28 cellular contexts compared by ENCODE assay signal in genomic region chr12:1884651-1885050, GRCh38. TPM values are rescaled to one million over a fixed set of nuclear protein-coding genes. Genes with fewer than 3 reads are reported as not detected.
"Had no signal": no experiment of that assay in that cellular context is flagged by ENCODE, and none has a peak within 500 bp of the region (broad histone marks: within the 10 kb centered on the region; RNA-seq: fewer than 3 reads in every experiment).

No MANE protein-coding gene starts in this region.

- H3K79me2 ChIP-seq: parathyroid adenoma had no signal

- H2AFZ ChIP-seq: parathyroid adenoma had no signal

- H3K4me1 Mint-ChIP-seq: mesothelial cell of epicardium; naive B cell; neural crest cell; stimulated activated effector memory CD8-positive, alpha-beta T cell treated with anti-CD3 and anti-CD28 coated beads, Interleukin-12 subunit alpha, Interleukin-12 subunit beta, amount 100 ng/mL, for 72 hours had no signal

- ATAC-seq: esophagus mucosa; gastrocnemius medialis; left lung; mucosa of descending colon; natural killer cell treated with Interleukin-12 subunit alpha and Interleukin-12 subunit beta and Interleukin-15 and Interleukin-18, amount 100 ng/mL, for 72 hours; stimulated activated effector memory CD8-positive, alpha-beta T cell treated with anti-CD3 and anti-CD28 coated beads, Interleukin-12 subunit alpha, Interleukin-12 subunit beta, amount 100 ng/mL, for 72 hours had no signal

- H3K27me3 ChIP-seq: gastrocnemius medialis, sigmoid colon, thyroid gland had no signal

- H3K4me1 ChIP-seq: gastrocnemius medialis, left lung, parathyroid adenoma, sigmoid colon, thyroid gland had no signal

- H3K27ac ChIP-seq: dorsolateral prefrontal cortex, epithelial cell of prostate, gastrocnemius medialis, left lung, neutrophil, parathyroid adenoma, sigmoid colon, stomach, thyroid gland had no signal

- H3K4me3 Mint-ChIP-seq: endodermal cell; mesothelial cell of epicardium; naive B cell; natural killer cell treated with Interleukin-12 subunit alpha and Interleukin-12 subunit beta and Interleukin-15 and Interleukin-18, amount 100 ng/mL, for 72 hours; neural crest cell; stimulated activated effector memory CD8-positive, alpha-beta T cell treated with anti-CD3 and anti-CD28 coated beads, Interleukin-12 subunit alpha, Interleukin-12 subunit beta, amount 100 ng/mL, for 72 hours had no signal

- FAIRE-seq: keratinocyte had no signal

- H3K9me3 ChIP-seq: gastrocnemius medialis, left lung, mucosa of descending colon, neutrophil, sigmoid colon, thyroid gland had no signal

- H3K9me3 Mint-ChIP-seq: natural killer cell treated with Interleukin-12 subunit alpha and Interleukin-12 subunit beta and Interleukin-15 and Interleukin-18, amount 100 ng/mL, for 72 hours had no signal

- H3K36me3 ChIP-seq: gastrocnemius medialis, left lung, neutrophil, sigmoid colon, stomach, thyroid gland had no signal

- H3K27ac Mint-ChIP-seq: endodermal cell; mesothelial cell of epicardium; naive B cell; natural killer cell treated with Interleukin-12 subunit alpha and Interleukin-12 subunit beta and Interleukin-15 and Interleukin-18, amount 100 ng/mL, for 72 hours; progenitor cell of endocrine pancreas; stimulated activated effector memory CD8-positive, alpha-beta T cell treated with anti-CD3 and anti-CD28 coated beads, Interleukin-12 subunit alpha, Interleukin-12 subunit beta, amount 100 ng/mL, for 72 hours had no signal

- H3K9ac ChIP-seq: parathyroid adenoma had no signal

- H3K36me3 Mint-ChIP-seq: mesothelial cell of epicardium; natural killer cell treated with Interleukin-12 subunit alpha and Interleukin-12 subunit beta and Interleukin-15 and Interleukin-18, amount 100 ng/mL, for 72 hours; stimulated activated effector memory CD8-positive, alpha-beta T cell treated with anti-CD3 and anti-CD28 coated beads, Interleukin-12 subunit alpha, Interleukin-12 subunit beta, amount 100 ng/mL, for 72 hours had no signal

- H3K4me3 ChIP-seq: dorsolateral prefrontal cortex, gastrocnemius medialis, left lung, mucosa of descending colon, sigmoid colon, stomach, thyroid gland had no signal

- DNase-seq: dorsolateral prefrontal cortex; effector CD8-positive, alpha-beta T cell; foreskin fibroblast; gastrocnemius medialis; left lung; mesenchymal stem cell; mucosa of descending colon; naive B cell; sigmoid colon; stimulated activated CD4-positive, alpha-beta T cell treated with anti-CD3 and anti-CD28 coated beads, Interleukin-2, amount 100 ng/mL, for 24 hours; stimulated activated CD4-positive, alpha-beta T cell treated with anti-CD3 and anti-CD28 coated beads, Interleukin-4, amount 100 ng/mL, for 24 hours; stimulated activated naive CD4-positive, alpha-beta T cell treated with Interleukin-2 at 50 U/mL for 16 hours; stomach; thyroid gland; trophoblast cell had no signal

RNA-seq across cellular contexts. Expression of gene CACNA2D4, which starts 33.8 kb away (rescaled TPM):
- total RNA-seq: lung microvascular endothelial cell, temporal lobe had no signal
